ENCODE assay signal across 32 cellular contexts in genomic region chr5:179354305-179354882, GRCh38. TPM values are rescaled to one million over a fixed set of nuclear protein-coding genes. Genes with fewer than 3 reads are reported as not detected.
"Had no signal": no experiment of that assay in that cellular context is flagged by ENCODE, and none has a peak within 500 bp of the region (broad histone marks: within the 10 kb centered on the region; RNA-seq: fewer than 3 reads in every experiment).

No MANE protein-coding gene starts in this region.

- H3K27ac ChIP-seq: ascending aorta, coronary artery, epithelial cell of prostate, esophagus squamous epithelium, gastroesophageal sphincter, heart right ventricle, hepatocyte had no signal

- DNase-seq: activated CD4-positive, alpha-beta memory T cell treated with anti-CD3 and anti-CD28 coated beads, Interleukin-2, amount 10 ng/mL, durations not matched to agents 7 days and 5 days; activated CD4-positive, alpha-beta T cell treated with anti-CD3 and anti-CD28 coated beads for 36 hours; activated CD4-positive, alpha-beta T cell treated with anti-CD3 and anti-CD28 coated beads, Interleukin-2, amount 10 ng/mL, durations not matched to agents 24 days and 14 days; activated CD4-positive, alpha-beta T cell treated with anti-CD3 and anti-CD28 coated beads, Interleukin-2, amount 50 U/mL, for 4 hours; activated CD4-positive, CD25-positive, alpha-beta regulatory T cell; activated CD4-positive, CD25-positive, alpha-beta regulatory T cell treated with anti-CD3 and anti-CD28 coated beads, Interleukin-2, amount 50 U/mL, for 72 hours; activated CD8-positive, alpha-beta memory T cell treated with anti-CD3 and anti-CD28 coated beads, Interleukin-2, amount 50 U/mL, for 48 hours; activated gamma-delta T cell; activated naive CD4-positive, alpha-beta T cell; activated naive CD4-positive, alpha-beta T cell treated with anti-CD3 and anti-CD28 coated beads, Interleukin-2, amount 10 ng/mL, durations not matched to agents 7 days and 5 days; activated naive CD8-positive, alpha-beta T cell treated with anti-CD3 and anti-CD28 coated beads, Interleukin-2, amount 10 ng/mL, durations not matched to agents 7 days and 5 days; activated T-cell treated with anti-CD3 and anti-CD28 coated beads for 4 hours; activated T-cell treated with anti-CD3 and anti-CD28 coated beads, Interleukin-2, amount 50 U/mL, for 24 hours; activated T-cell treated with anti-CD3 and anti-CD28 coated beads, Interleukin-2, amount 50 U/mL, for 72 hours; dermis blood vessel endothelial cell; effector CD4-positive, alpha-beta T cell; effector memory CD8-positive, alpha-beta T cell; esophagus squamous epithelium; foreskin melanocyte; heart right ventricle; T-helper 17 cell; T1000 had no signal

- H3K36me3 Mint-ChIP-seq: activated naive CD4-positive, alpha-beta T cell treated with anti-CD3 and anti-CD28 coated beads, Interleukin-2, amount 10 ng/mL, durations not matched to agents 7 days and 5 days; activated naive CD4-positive, alpha-beta T cell treated with anti-CD3 and anti-CD28 coated beads, Interleukin-2, amount 50 U/mL, for 72 hours; activated naive CD8-positive, alpha-beta T cell treated with anti-CD3 and anti-CD28 coated beads, Interleukin-2, amount 10 ng/mL, durations not matched to agents 7 days and 5 days; brain had no signal

- H3K4me1 ChIP-seq: ascending aorta had no signal

- H3K9me3 ChIP-seq: ascending aorta, esophagus squamous epithelium had no signal

- H3K27ac Mint-ChIP-seq: activated CD4-positive, alpha-beta memory T cell treated with anti-CD3 and anti-CD28 coated beads, Interleukin-2, amount 10 ng/mL, durations not matched to agents 7 days and 5 days; activated CD4-positive, alpha-beta T cell treated with anti-CD3 and anti-CD28 coated beads for 36 hours; activated CD4-positive, alpha-beta T cell treated with anti-CD3 and anti-CD28 coated beads, Interleukin-2, amount 10 ng/mL, durations not matched to agents 24 days and 14 days; activated naive CD4-positive, alpha-beta T cell treated with anti-CD3 and anti-CD28 coated beads, Interleukin-2, amount 50 U/mL, for 72 hours; activated naive CD8-positive, alpha-beta T cell treated with anti-CD3 and anti-CD28 coated beads, Interleukin-2, amount 10 ng/mL, durations not matched to agents 7 days and 5 days; activated T-cell treated with anti-CD3 and anti-CD28 coated beads, Interleukin-2, amount 50 U/mL, for 24 hours; activated T-cell treated with anti-CD3 and anti-CD28 coated beads, Interleukin-2, amount 50 U/mL, for 72 hours; brain; effector memory CD8-positive, alpha-beta T cell; T-helper 17 cell; T-helper 2 cell treated with Interferon-gamma antibody and Interleukin-4, amounts not matched to agents 5 μg/mL and 100 μg/mL, for 36 hours had no signal

- H3K4me2 ChIP-seq: hepatocyte had no signal

- H3K9me3 Mint-ChIP-seq: activated CD4-positive, alpha-beta memory T cell treated with anti-CD3 and anti-CD28 coated beads, Interleukin-2, amount 10 ng/mL, durations not matched to agents 7 days and 5 days; activated CD4-positive, alpha-beta T cell treated with anti-CD3 and anti-CD28 coated beads, Interleukin-2, amount 10 ng/mL, durations not matched to agents 24 days and 14 days; activated naive CD4-positive, alpha-beta T cell treated with anti-CD3 and anti-CD28 coated beads, Interleukin-2, amount 10 ng/mL, durations not matched to agents 7 days and 5 days; activated naive CD4-positive, alpha-beta T cell treated with anti-CD3 and anti-CD28 coated beads, Interleukin-2, amount 50 U/mL, for 72 hours; activated naive CD8-positive, alpha-beta T cell treated with anti-CD3 and anti-CD28 coated beads, Interleukin-2, amount 10 ng/mL, durations not matched to agents 7 days and 5 days; activated T-cell treated with anti-CD3 and anti-CD28 coated beads, Interleukin-2, amount 50 U/mL, for 24 hours; activated T-cell treated with anti-CD3 and anti-CD28 coated beads, Interleukin-2, amount 50 U/mL, for 72 hours; central memory CD8-positive, alpha-beta T cell; effector memory CD8-positive, alpha-beta T cell; T-helper 2 cell treated with Interferon-gamma antibody and Interleukin-4, amounts not matched to agents 5 μg/mL and 100 μg/mL, for 36 hours had no signal

- H2AFZ ChIP-seq: hepatocyte had no signal

- H3K4me1 Mint-ChIP-seq: activated CD4-positive, alpha-beta memory T cell treated with anti-CD3 and anti-CD28 coated beads, Interleukin-2, amount 10 ng/mL, durations not matched to agents 7 days and 5 days; activated CD4-positive, alpha-beta T cell treated with anti-CD3 and anti-CD28 coated beads for 36 hours; activated CD4-positive, alpha-beta T cell treated with anti-CD3 and anti-CD28 coated beads, Interleukin-2, amount 10 ng/mL, durations not matched to agents 24 days and 14 days; activated naive CD4-positive, alpha-beta T cell treated with anti-CD3 and anti-CD28 coated beads, Interleukin-2, amount 10 ng/mL, durations not matched to agents 7 days and 5 days; activated naive CD8-positive, alpha-beta T cell treated with anti-CD3 and anti-CD28 coated beads, Interleukin-2, amount 10 ng/mL, durations not matched to agents 7 days and 5 days; brain; central memory CD8-positive, alpha-beta T cell had no signal

- H3K36me3 ChIP-seq: ascending aorta, esophagus squamous epithelium, gastroesophageal sphincter, heart right ventricle had no signal

- H3K4me3 Mint-ChIP-seq: activated CD4-positive, alpha-beta memory T cell treated with anti-CD3 and anti-CD28 coated beads, Interleukin-2, amount 10 ng/mL, durations not matched to agents 7 days and 5 days; activated CD4-positive, alpha-beta T cell treated with anti-CD3 and anti-CD28 coated beads for 36 hours; activated CD4-positive, alpha-beta T cell treated with anti-CD3 and anti-CD28 coated beads, Interleukin-2, amount 10 ng/mL, durations not matched to agents 24 days and 14 days; activated naive CD4-positive, alpha-beta T cell treated with anti-CD3 and anti-CD28 coated beads, Interleukin-2, amount 10 ng/mL, durations not matched to agents 7 days and 5 days; activated naive CD8-positive, alpha-beta T cell treated with anti-CD3 and anti-CD28 coated beads, Interleukin-2, amount 10 ng/mL, durations not matched to agents 7 days and 5 days; activated T-cell treated with anti-CD3 and anti-CD28 coated beads, Interleukin-2, amount 50 U/mL, for 24 hours; activated T-cell treated with anti-CD3 and anti-CD28 coated beads, Interleukin-2, amount 50 U/mL, for 72 hours; brain; central memory CD8-positive, alpha-beta T cell; effector memory CD8-positive, alpha-beta T cell; T-helper 17 cell; T-helper 2 cell treated with Interferon-gamma antibody and Interleukin-4, amounts not matched to agents 5 μg/mL and 100 μg/mL, for 36 hours had no signal

- H3K27me3 Mint-ChIP-seq: activated CD4-positive, alpha-beta memory T cell treated with anti-CD3 and anti-CD28 coated beads, Interleukin-2, amount 10 ng/mL, durations not matched to agents 7 days and 5 days; activated naive CD4-positive, alpha-beta T cell treated with anti-CD3 and anti-CD28 coated beads, Interleukin-2, amount 10 ng/mL, durations not matched to agents 7 days and 5 days had no signal

- H3K79me2 ChIP-seq: hepatocyte had no signal

- H3K4me3 ChIP-seq: ascending aorta, coronary artery, esophagus squamous epithelium, gastroesophageal sphincter, heart right ventricle, hepatocyte had no signal

- H3K27me3 ChIP-seq: ascending aorta, gastroesophageal sphincter, hepatocyte had no signal

RNA-seq across cellular contexts. Expression of gene ADAMTS2, which starts 9.1 kb away (rescaled TPM):
- total RNA-seq: activated CD4-positive, alpha-beta memory T cell treated with anti-CD3 and anti-CD28 coated beads, Interleukin-2, amount 10 ng/mL, durations not matched to agents 7 days and 5 days; activated CD4-positive, alpha-beta T cell treated with anti-CD3 and anti-CD28 coated beads for 36 hours; activated CD4-positive, alpha-beta T cell treated with anti-CD3 and anti-CD28 coated beads, Interleukin-2, amount 10 ng/mL, durations not matched to agents 24 days and 14 days; activated naive CD4-positive, alpha-beta T cell treated with anti-CD3 and anti-CD28 coated beads, Interleukin-2, amount 50 U/mL, for 72 hours; activated naive CD8-positive, alpha-beta T cell treated with anti-CD3 and anti-CD28 coated beads, Interleukin-2, amount 10 ng/mL, durations not matched to agents 7 days and 5 days; activated T-cell treated with anti-CD3 and anti-CD28 coated beads, Interleukin-2, amount 50 U/mL, for 72 hours; endothelial cell of umbilical vein; T-helper 17 cell had no signal
- polyA plus RNA-seq: endothelial cell of umbilical vein had no signal
